ENCODE assay signal across 16 cellular contexts in the genomic region with DNA sequence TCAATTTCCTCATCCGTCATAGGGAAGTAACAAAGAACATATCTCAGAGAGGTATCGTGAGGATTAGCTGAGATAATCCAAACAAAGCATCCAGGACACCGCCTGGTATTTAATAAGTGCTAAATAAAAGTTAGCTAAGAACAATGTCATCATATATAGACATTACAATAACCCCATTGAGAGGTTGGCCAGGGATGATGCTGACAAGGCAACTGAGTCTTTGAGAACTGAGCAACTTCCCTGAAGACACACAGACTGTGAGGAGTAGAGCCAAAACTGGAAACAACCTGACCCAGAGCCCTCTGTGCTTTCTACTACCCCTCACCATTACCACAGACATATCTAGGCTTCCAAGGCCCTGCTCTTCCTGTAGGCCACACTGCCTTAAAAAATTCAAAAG.
"Had no signal": no experiment of that assay in that cellular context is flagged by ENCODE, and none has a peak within 500 bp of the region (broad histone marks: within the 10 kb centered on the region; RNA-seq: fewer than 3 reads in every experiment).

No MANE protein-coding gene starts in this region.

- H3K4me3 ChIP-seq: lung, psoas muscle, sigmoid colon, thoracic aorta, uterus had no signal

- DNase-seq: activated CD8-positive, alpha-beta memory T cell treated with anti-CD3 and anti-CD28 coated beads, Interleukin-2, amount 10 ng/mL, durations not matched to agents 7 days and 5 days; activated gamma-delta T cell treated with Interleukin-2 at 50 U/mL for 16 hours; activated T-cell treated with anti-CD3 and anti-CD28 coated beads, Interleukin-2, amount 50 U/mL, for 4 hours; caudate nucleus; cortex of kidney; effector memory CD4-positive, alpha-beta T cell; hippocampal formation; kidney glomerular epithelial cell; naive B cell; psoas muscle; sigmoid colon; stimulated activated naive CD4-positive, alpha-beta T cell treated with Interleukin-2 at 50 U/mL for 16 hours; uterus had no signal

- H3K27ac Mint-ChIP-seq: activated CD8-positive, alpha-beta memory T cell treated with anti-CD3 and anti-CD28 coated beads, Interleukin-2, amount 10 ng/mL, durations not matched to agents 7 days and 5 days had no signal

- H3K27ac ChIP-seq: psoas muscle, thoracic aorta, uterus had no signal

- ATAC-seq: activated CD4-positive, CD25-positive, alpha-beta regulatory T cell treated with anti-CD3 and anti-CD28 coated beads, Interleukin-2, amount 50 U/mL, for 24 hours; activated CD8-positive, alpha-beta memory T cell treated with anti-CD3 and anti-CD28 coated beads, Interleukin-2, amount 10 ng/mL, durations not matched to agents 7 days and 5 days; activated T-cell treated with anti-CD3 and anti-CD28 coated beads, Interleukin-2, amount 50 U/mL, for 4 hours had no signal

- H3K36me3 ChIP-seq: uterus had no signal

- H3K27me3 ChIP-seq: sigmoid colon, uterus had no signal

- H3K27me3 Mint-ChIP-seq: activated CD8-positive, alpha-beta memory T cell treated with anti-CD3 and anti-CD28 coated beads, Interleukin-2, amount 10 ng/mL, durations not matched to agents 7 days and 5 days; naive B cell had no signal

- H3K4me3 Mint-ChIP-seq: activated CD8-positive, alpha-beta memory T cell treated with anti-CD3 and anti-CD28 coated beads, Interleukin-2, amount 10 ng/mL, durations not matched to agents 7 days and 5 days; activated T-cell treated with anti-CD3 and anti-CD28 coated beads, Interleukin-2, amount 50 U/mL, for 4 hours had no signal

- H3K9me3 Mint-ChIP-seq: activated T-cell treated with anti-CD3 and anti-CD28 coated beads, Interleukin-2, amount 50 U/mL, for 4 hours; naive B cell had no signal

- H3K9me3 ChIP-seq: psoas muscle, sigmoid colon, thoracic aorta, uterus had no signal
